9 cellular contexts compared by ENCODE assay signal in genomic region chr2:170751555-170751954, GRCh38. TPM values are rescaled to one million over a fixed set of nuclear protein-coding genes. Genes with fewer than 3 reads are reported as not detected.
"Had no signal": no experiment of that assay in that cellular context is flagged by ENCODE, and none has a peak within 500 bp of the region (broad histone marks: within the 10 kb centered on the region; RNA-seq: fewer than 3 reads in every experiment).

No MANE protein-coding gene starts in this region.

RNA-seq across cellular contexts. Expression of gene ERICH2, which starts 18.6 kb away (rescaled TPM):
- total RNA-seq: activated CD4-positive, alpha-beta T cell treated with anti-CD3 and anti-CD28 coated beads for 36 hours; activated CD4-positive, alpha-beta T cell treated with anti-CD3 and anti-CD28 coated beads, Interleukin-2, amount 10 ng/mL, durations not matched to agents 7 days and 5 days; activated T-helper 17 cell treated with anti-CD3 and anti-CD28 coated beads, Interleukin-2, amount 50 U/mL, for 72 hours; OCI-LY7; SJSA1 had no signal
- polyA plus RNA-seq: SK-N-SH had no signal

RNA-seq across cellular contexts. Expression of gene SP5, which starts 36.4 kb away (rescaled TPM):
- total RNA-seq: activated CD4-positive, alpha-beta T cell treated with anti-CD3 and anti-CD28 coated beads, Interleukin-2, amount 10 ng/mL, durations not matched to agents 7 days and 5 days; activated naive CD8-positive, alpha-beta T cell treated with anti-CD3 and anti-CD28 coated beads for 36 hours; MCF 10A; OCI-LY7 had no signal
- polyA plus RNA-seq: aorta, SK-N-SH had no signal
